ENCODE assay signal across 18 cellular contexts in genomic region chr3:187507266-187507665, GRCh38.
DNase-seq lines count a peak whose midpoint lies in the region; ATAC-seq, FAIRE-seq and TF ChIP-seq lines count a peak whose summit lies in the region.
"Had no signal": no experiment of that assay in that cellular context is flagged by ENCODE, and none has a peak within 500 bp of the region (broad histone marks: within the 10 kb centered on the region; RNA-seq: fewer than 3 reads in every experiment).

No MANE protein-coding gene starts in this region.

- no peak overlapping the region for H3K4me2 ChIP-seq in trophoblast cell (ENCODE audit: low read length)
- H3K4me2 ChIP-seq: PC-9 had no signal

- H3K79me1 ChIP-seq in trophoblast cell (ENCODE audit: low read length): peaks cover 3% of the 10 kb centered on the region

- no peak for ATAC-seq in GM19035 (IDR thresholded peaks at IDR 0.05; ENCODE audit: unreplicated experiment)

- no peaks in the 10 kb centered on the region for H3K9me3 ChIP-seq in trophoblast cell (ENCODE audit: insufficient read depth, low read depth, low read length)
- H3K9me3 ChIP-seq: SJCRH30 had no signal

- H2BK12ac ChIP-seq in trophoblast cell (ENCODE audit: low read length): no peak overlapping the region

- H3K36me3 Mint-ChIP-seq in chondrocyte (ENCODE audit: low read depth): peaks cover 2% of the 10 kb centered on the region

- H3K14ac ChIP-seq in trophoblast cell (ENCODE audit: low read length): no peak overlapping the region

- no peaks in the 10 kb centered on the region for H3K79me2 ChIP-seq in trophoblast cell (ENCODE audit: control insufficient read depth, insufficient read depth, low read length, poor library complexity)

- no peaks in the 10 kb centered on the region for H3K27me3 Mint-ChIP-seq in chondrocyte (ENCODE audit: low read depth)

- peaks cover 5% of the 10 kb centered on the region for H3K9me3 Mint-ChIP-seq in chondrocyte (ENCODE audit: low read depth)

- H3K18ac ChIP-seq in trophoblast cell (ENCODE audit: low read length): no peak overlapping the region

- H4K91ac ChIP-seq in trophoblast cell (ENCODE audit: low read depth, low read length): no peak overlapping the region

- H3K27ac Mint-ChIP-seq in chondrocyte (ENCODE audit: unreplicated experiment): no peak overlapping the region

- no CpG with 5 or more reads among the region's 1 CpG for WGBS in trophoblast cell (ENCODE audit: extremely low coverage, insufficient coverage, insufficient read length)

- H2BK120ac ChIP-seq in trophoblast cell (ENCODE audit: insufficient read depth, low read length, poor library complexity): no peak overlapping the region

- DNase-seq in EL (peak; percentile 63), M059J (ENCODE audit: low read depth) (peak; percentile 51), dedifferentiated amniotic fluid mesenchymal stem cell (ENCODE audit: extremely low spot score) (peak; percentile 28), trophoblast cell (peak; percentile 73 to 88), ACHN (no peak), chondrocyte (ENCODE audit: low spot score) (no peak), HTR-8/SVneo (ENCODE audit: insufficient read length, low spot score) (no peak)
- DNase-seq: DMS79, H9, NCI-H1105 treated with DMSO at 0.1 percent for 48 hours, NCI-H1694, NCI-H2081 treated with DMSO at 0.1 percent for 48 hours, NCI-H748 treated with DMSO at 0.1 percent for 48 hours, PC-9, SJCRH30 had no signal

- no peak overlapping the region for H4K12ac ChIP-seq in trophoblast cell (ENCODE audit: low read depth, low read length)

- peaks cover 0 to 9% of the 10 kb centered on the region in 2 experiments for H3K4me1 ChIP-seq in trophoblast cell (ENCODE audit: control insufficient read depth in 1 of 2, insufficient read depth in 2 of 2, low read length in 2 of 2)
- H3K4me1 ChIP-seq: SJCRH30 had no signal

- no peak overlapping the region for H3K9ac ChIP-seq in trophoblast cell (ENCODE audit: low read length)

- H3K27me3 ChIP-seq in trophoblast cell (ENCODE audit: insufficient read depth, low read length): no peaks in the 10 kb centered on the region
- H3K27me3 ChIP-seq: SJCRH30 had no signal

- H3K23ac ChIP-seq in trophoblast cell (ENCODE audit: low read length): no peak overlapping the region

- no peaks in the 10 kb centered on the region for H3K36me3 ChIP-seq in trophoblast cell (ENCODE audit: control insufficient read depth in 1 of 2, insufficient read depth in 2 of 2, low read length in 2 of 2)
- H3K36me3 ChIP-seq: SJCRH30 had no signal

- in situ Hi-C loops in ACHN (cut with HindIII; ENCODE audit: low pct_ligation_motif_present, low pct_unique_long_range_greater_than_20kb, low sequenced_read_pairs): no loop called here

- H3K4me3 Mint-ChIP-seq in chondrocyte (ENCODE audit: unreplicated experiment): no peak overlapping the region
- H3K4me3 Mint-ChIP-seq: H9 had no signal

- H4K8ac ChIP-seq in trophoblast cell (ENCODE audit: low read depth, low read length): no peak overlapping the region

- H3K27ac ChIP-seq in trophoblast cell (ENCODE audit: low read depth, low read length): no peak overlapping the region
- H3K27ac ChIP-seq: C4-2B, PC-9, SJCRH30 had no signal

- no peak overlapping the region for H2AK5ac ChIP-seq in trophoblast cell (ENCODE audit: low read length)

- FAIRE-seq in HTR-8/SVneo (lab: Jason Lieb, UNC): no peak
- FAIRE-seq: G401.6 had no signal

- TF ChIP-seq CTCF in chondrocyte (IDR thresholded peaks at IDR 0.05): no peak

- H2BK5ac ChIP-seq in trophoblast cell (ENCODE audit: low read depth, low read length, poor library complexity): no peak overlapping the region

- H3K4me3 ChIP-seq in trophoblast cell (ENCODE audit: low read depth, low read length): no peak overlapping the region
- H3K4me3 ChIP-seq: PC-9, SJCRH30 had no signal

- H2AFZ ChIP-seq in trophoblast cell (ENCODE audit: insufficient read depth, low read length, poor library complexity): no peak overlapping the region
- H2AFZ ChIP-seq: PC-9 had no signal

- peaks cover 21% of the 10 kb centered on the region for H3K4me1 Mint-ChIP-seq in chondrocyte (ENCODE audit: low read depth)

- no peak overlapping the region for H3K4ac ChIP-seq in trophoblast cell (ENCODE audit: low read depth, low read length)

Comparison
In these comparisons a context has a peak if more than half of its experiments do, and no peak if none do; other contexts are left out.
1. DNase-seq: peak in EL (single experiment), M059J (single experiment), dedifferentiated amniotic fluid mesenchymal stem cell (single experiment) and trophoblast cell (2 of 2); none in ACHN (single experiment), chondrocyte (single experiment) and HTR-8/SVneo (single experiment).